In genomic region chr10:93142534-93142933, GRCh38 we compare ENCODE assay signal across 30 cellular contexts.
"Had no signal": no experiment of that assay in that cellular context is flagged by ENCODE, and none has a peak within 500 bp of the region (broad histone marks: within the 10 kb centered on the region; RNA-seq: fewer than 3 reads in every experiment).

No MANE protein-coding gene starts in this region.

- H3K27ac ChIP-seq: adrenal gland, hepatocyte, left lung, pancreas, psoas muscle, right atrium auricular region had no signal

- H2AFZ ChIP-seq: hepatocyte had no signal

- H3K9me3 ChIP-seq: adrenal gland, left lung, pancreas, psoas muscle, right atrium auricular region, tibial artery had no signal

- H3K4me1 ChIP-seq: adrenal gland, left lung, pancreas, psoas muscle, right atrium auricular region, tibial artery had no signal

- H3K4me3 ChIP-seq: adrenal gland, hepatocyte, left lung, pancreas, psoas muscle, right atrium auricular region, tibial artery had no signal

- H3K27ac Mint-ChIP-seq: activated B cell treated with CpG ODN at 0.5 μM for 24 hours; activated naive CD8-positive, alpha-beta T cell; activated T-helper 2 cell treated with anti-CD3 and anti-CD28 coated beads, Interferon-gamma antibody, Interleukin-2, Interleukin-4, amounts not matched to agents 10 μg/mL and 5 μg/mL and 100 μg/mL, durations not matched to agents 14 hours and 24 hours and 36 hours; mesothelial cell of epicardium; natural killer cell; stimulated activated naive CD8-positive, alpha-beta T cell treated with anti-CD3 and anti-CD28 coated beads, Interleukin-15, Interleukin-2, amounts not matched to agents 100 ng/mL and 50 ng/mL, for 24 hours had no signal

- H3K4me3 Mint-ChIP-seq: activated B cell treated with CpG ODN at 0.5 μM for 24 hours; activated naive CD8-positive, alpha-beta T cell; activated T-cell treated with anti-CD3 and anti-CD28 coated beads, Interleukin-2, amount 50 U/mL, for 4 hours; mesothelial cell of epicardium; natural killer cell; stimulated activated naive CD8-positive, alpha-beta T cell treated with anti-CD3 and anti-CD28 coated beads, Interleukin-15, Interleukin-2, amounts not matched to agents 100 ng/mL and 50 ng/mL, for 24 hours had no signal

- H3K9me3 Mint-ChIP-seq: activated B cell treated with CpG ODN at 0.5 μM for 24 hours; activated T-cell treated with anti-CD3 and anti-CD28 coated beads, Interleukin-2, amount 50 U/mL, for 4 hours; activated T-helper 2 cell treated with anti-CD3 and anti-CD28 coated beads, Interferon-gamma antibody, Interleukin-2, Interleukin-4, amounts not matched to agents 10 μg/mL and 5 μg/mL and 100 μg/mL, durations not matched to agents 14 hours and 24 hours and 36 hours; mesothelial cell of epicardium; natural killer cell had no signal

- DNase-seq: activated B cell treated with CpG ODN at 0.5 μM for 24 hours; activated CD4-positive, alpha-beta T cell treated with anti-CD3 and anti-CD28 coated beads for 4 hours; activated CD4-positive, alpha-beta T cell treated with anti-CD3 and anti-CD28 coated beads, Interleukin-2, amount 50 U/mL, for 48 hours; activated CD8-positive, alpha-beta memory T cell treated with anti-CD3 and anti-CD28 coated beads, Interleukin-2, amount 50 U/mL, for 48 hours; activated naive CD4-positive, alpha-beta T cell; activated T-cell treated with anti-CD3 and anti-CD28 coated beads, Interleukin-2, amount 50 U/mL, for 4 hours; adrenal gland; central memory CD4-positive, alpha-beta T cell; effector memory CD4-positive, alpha-beta T cell; glutamatergic neuron; kidney glomerular epithelial cell; left lung; natural killer cell; pancreas; psoas muscle; stimulated activated CD4-positive, alpha-beta T cell treated with anti-CD3 and anti-CD28 coated beads, Interleukin-12 subunit alpha, Interleukin-12 subunit beta, amount 100 ng/mL, for 4 hours; stimulated activated CD4-positive, alpha-beta T cell treated with anti-CD3 and anti-CD28 coated beads, Interleukin-4, amount 100 ng/mL, for 4 hours; substantia nigra had no signal

- ATAC-seq: activated T-cell treated with anti-CD3 and anti-CD28 coated beads, Interleukin-2, amount 50 U/mL, for 4 hours; esophagus mucosa; left lung; natural killer cell; pancreas; psoas muscle had no signal

- H3K4me1 Mint-ChIP-seq: activated B cell treated with CpG ODN at 0.5 μM for 24 hours, natural killer cell had no signal

- FAIRE-seq: astrocyte, colon, endothelial cell of umbilical vein, frontal cortex, pancreas had no signal

- H3K27me3 ChIP-seq: adrenal gland, hepatocyte, right atrium auricular region, tibial artery had no signal

- H3K79me2 ChIP-seq: hepatocyte had no signal

- H3K36me3 Mint-ChIP-seq: activated naive CD8-positive, alpha-beta T cell; mesothelial cell of epicardium; natural killer cell had no signal

- H3K36me3 ChIP-seq: adrenal gland, left lung, pancreas, right atrium auricular region, tibial artery had no signal

- H3K4me2 ChIP-seq: hepatocyte had no signal
